In the genomic region with DNA sequence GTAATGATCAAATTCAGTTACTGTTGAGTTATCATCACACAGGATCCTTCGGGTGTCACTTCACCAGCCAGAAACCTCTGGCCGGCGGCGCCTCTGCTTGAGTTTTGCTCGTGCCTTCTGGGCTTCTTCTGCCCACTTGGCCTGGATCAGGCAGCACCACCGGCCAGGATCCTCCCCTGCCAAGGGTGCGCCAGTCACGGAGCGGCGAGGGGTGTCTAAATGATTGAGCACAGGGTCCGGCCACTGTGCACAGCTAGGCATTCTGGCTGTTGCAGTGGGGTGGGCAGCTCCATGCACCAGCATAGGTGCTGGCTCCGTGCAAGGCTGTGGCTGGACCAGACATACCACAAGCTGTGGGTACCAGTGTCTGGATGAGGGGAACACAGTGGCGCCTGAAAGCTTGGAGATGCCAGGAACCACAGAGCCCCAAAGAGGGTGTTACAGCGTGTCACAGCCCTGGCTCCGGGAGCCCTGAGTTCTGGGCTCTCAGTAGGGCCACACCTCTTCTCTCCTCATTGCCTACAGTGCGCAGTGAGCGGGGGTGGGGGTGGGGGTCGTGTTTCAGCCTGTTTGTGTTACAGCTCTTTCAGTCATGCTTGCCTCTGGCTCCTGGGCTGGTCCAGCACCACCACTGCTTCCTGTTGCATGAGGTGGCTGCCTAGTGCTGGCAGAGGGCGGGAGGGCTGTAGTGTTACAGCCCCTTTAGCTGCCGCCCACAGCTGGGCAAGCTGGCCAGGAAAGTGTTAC, we compare ENCODE assay signal across 12 cellular contexts.
DNase-seq lines count a peak whose midpoint lies in the region; ATAC-seq and TF ChIP-seq lines count a peak whose summit lies in the region.
"Had no signal": no experiment of that assay in that cellular context is flagged by ENCODE, and none has a peak within 500 bp of the region (broad histone marks: within the 10 kb centered on the region; RNA-seq: fewer than 3 reads in every experiment).

No MANE protein-coding gene starts in this region.

- H3K4me1 ChIP-seq in RWPE2 (ENCODE audit: insufficient read depth, poor library complexity, severe bottlenecking), result peaks cover 13% of the 10 kb centered on the region
- H3K4me1 ChIP-seq in cardiac muscle cell (ENCODE audit: low read depth), result peaks cover 11% of the 10 kb centered on the region
- H3K4me1 ChIP-seq in neuronal stem cell (ENCODE audit: control insufficient read depth in 2 of 2, insufficient read depth in 1 of 2, low read depth in 1 of 2, low read length in 2 of 2), result peaks cover 15 to 18% of the 10 kb centered on the region in 2 donors

- no peak overlapping the region for H3K4me2 ChIP-seq in neuronal stem cell (ENCODE audit: insufficient read depth, low read length, poor library complexity, severe bottlenecking)

- H3K36me3 ChIP-seq in RWPE2 (ENCODE audit: low read depth) (peaks cover 25% of the 10 kb centered on the region), cardiac muscle cell (no peaks in the 10 kb centered on the region), neuronal stem cell (replicated peaks in 1 of 2; ENCODE audit: control insufficient read depth in 2 of 2, insufficient read depth in 2 of 2, low read length in 2 of 2) (peaks cover 0 to 13% of the 10 kb centered on the region in 2 donors)
- H3K36me3 ChIP-seq: HAP-1 had no signal

- TF ChIP-seq CTCF in RWPE2 (IDR thresholded peaks at IDR 0.05; ENCODE audit: poor library complexity, severe bottlenecking), result no peak
- TF ChIP-seq CTCF in cardiac muscle cell (IDR thresholded peaks at IDR 0.05; ENCODE audit: low read depth, low read length), result no peak

- H3K18ac ChIP-seq in neuronal stem cell (ENCODE audit: low read length), result peak overlapping the region; percentile 83

- no peak overlapping the region for H2AFZ ChIP-seq in neuronal stem cell (ENCODE audit: low read length)

- peak overlapping the region; percentile 29 for H3K23ac ChIP-seq in neuronal stem cell (ENCODE audit: low read depth, low read length, poor library complexity)

- no peak overlapping the region for H2BK15ac ChIP-seq in neuronal stem cell (ENCODE audit: low read length)

- WGBS in neuronal stem cell (ENCODE audit: extremely low coverage in 2 of 2, insufficient read length in 2 of 2, insufficient replicate concordance in 1 of 2), 2 donors, result no CpG with 5 or more reads among the region's 20 CpGs

- no peak overlapping the region for H4K91ac ChIP-seq in neuronal stem cell (ENCODE audit: low read depth, low read length, poor library complexity)

- ATAC-seq in RWPE2 (ENCODE audit: low read depth), result peak; percentile 69
- ATAC-seq: activated CD4-positive, alpha-beta T cell treated with anti-CD3 and anti-CD28 coated beads for 36 hours had no signal

- H3K9ac ChIP-seq in neuronal stem cell (ENCODE audit: low read depth, low read length, poor library complexity), result no peak overlapping the region

- no peak overlapping the region for H2BK120ac ChIP-seq in neuronal stem cell (ENCODE audit: low read depth, low read length)

- H3K27ac ChIP-seq in RWPE2 (ENCODE audit: poor library complexity, severe bottlenecking), result peak overlapping the region; percentile 15
- peak overlapping the region; percentile 25 for H3K27ac ChIP-seq in cardiac muscle cell
- no peak overlapping the region for H3K27ac ChIP-seq in neuronal stem cell (replicated peaks; ENCODE audit: low read length)

- H3K14ac ChIP-seq in neuronal stem cell (ENCODE audit: low read length), result no peak overlapping the region

- H2BK12ac ChIP-seq in neuronal stem cell (ENCODE audit: low read length), result no peak overlapping the region

- no peak overlapping the region for H3K4me3 ChIP-seq in RWPE2 (ENCODE audit: severe bottlenecking)
- H3K4me3 ChIP-seq in cardiac muscle cell, result no peak overlapping the region
- no peak overlapping the region for H3K4me3 ChIP-seq in neuronal stem cell (ENCODE audit: low read length in 2 of 2)
- H3K4me3 ChIP-seq: HAP-1 had no signal

- no peaks in the 10 kb centered on the region for H3K79me1 ChIP-seq in neuronal stem cell (ENCODE audit: low read depth, low read length)

- H3K4ac ChIP-seq in neuronal stem cell (ENCODE audit: low read length), result no peak overlapping the region

- DNase-seq in ELR (ENCODE audit: low read depth) (peak; percentile 22), RWPE2 (ENCODE audit: low spot score) (no peak), cardiac muscle cell (ENCODE audit: low read depth in 1 of 2, low spot score in 1 of 2) (no peak), neuronal stem cell (ENCODE audit: low spot score) (no peak), GM19240 (ENCODE audit: insufficient read length, low spot score) (no peak), Ammon's horn (ENCODE audit: low spot score) (no peak)
- no peak for DNase-seq in stimulated activated CD4-positive, alpha-beta T cell treated with anti-CD3 and anti-CD28 coated beads, Interleukin-4, amount 100 ng/mL, for 1 hour
- no peak for DNase-seq in stimulated activated CD4-positive, alpha-beta T cell treated with anti-CD3 and anti-CD28 coated beads, Interleukin-2, amount 100 ng/mL, for 48 hours
- DNase-seq: activated CD4-positive, alpha-beta T cell treated with anti-CD3 and anti-CD28 coated beads for 36 hours; activated effector memory CD4-positive, alpha-beta T cell treated with Interleukin-2 at 50 U/mL for 16 hours; NCI-H510A treated with DMSO at 0.1 percent for 48 hours had no signal

- peak overlapping the region; percentile 81 for H2AK5ac ChIP-seq in neuronal stem cell (ENCODE audit: low read depth, low read length)

- H4K8ac ChIP-seq in neuronal stem cell (ENCODE audit: low read depth, low read length), result no peak overlapping the region

- H3K9me3 ChIP-seq in RWPE2 (ENCODE audit: severe bottlenecking), result peaks cover 4% of the 10 kb centered on the region
- H3K9me3 ChIP-seq in cardiac muscle cell (ENCODE audit: low read depth), result no peaks in the 10 kb centered on the region
- peaks cover 1 to 4% of the 10 kb centered on the region in 2 donors for H3K9me3 ChIP-seq in neuronal stem cell (replicated peaks in 1 of 2; ENCODE audit: control insufficient read depth in 2 of 2, insufficient read depth in 1 of 2, low read depth in 1 of 2, low read length in 2 of 2)
- H3K9me3 ChIP-seq: HAP-1 had no signal

- no peaks in the 10 kb centered on the region for H3K27me3 ChIP-seq in RWPE2 (ENCODE audit: insufficient read depth, poor library complexity, severe bottlenecking)
- no peaks in the 10 kb centered on the region for H3K27me3 ChIP-seq in cardiac muscle cell
- H3K27me3 ChIP-seq in neuronal stem cell (ENCODE audit: control insufficient read depth in 3 of 3, insufficient read depth in 3 of 3, low read depth in 1 of 3, low read length in 3 of 3), result no peaks in the 10 kb centered on the region

- peak overlapping the region; percentile 77 for H2BK5ac ChIP-seq in neuronal stem cell (ENCODE audit: low read length)
